3 cellular contexts compared by ENCODE assay signal in genomic region chr6:16285467-16286150, GRCh38.
TF ChIP-seq lines count a peak whose summit lies in the region.

No MANE protein-coding gene starts in this region.

TF ChIP-seq in SK-N-SH treated with all-trans-retinoic acid at 6 μM for 48 hours, 23 proteins besides CTCF, POLR2A, EP300 and RAD21 (continues in another document):
- no peak for TF ChIP-seq POU6F1 (CRISPR knock-in tag; IDR thresholded peaks at IDR 0.05; ENCODE audit: borderline replicate concordance, low read depth)
- no peak for TF ChIP-seq ZFP30 (CRISPR knock-in tag; IDR thresholded peaks at IDR 0.05)
- no peak for TF ChIP-seq BACH2 (CRISPR knock-in tag; IDR thresholded peaks at IDR 0.05; ENCODE audit: borderline replicate concordance)
- TF ChIP-seq CREB5 (CRISPR knock-in tag; IDR thresholded peaks at IDR 0.05; ENCODE audit: low read depth) = no peak
- TF ChIP-seq PPARA (CRISPR knock-in tag; IDR thresholded peaks at IDR 0.05; ENCODE audit: borderline replicate concordance) = no peak
- no peak for TF ChIP-seq ESRRG (CRISPR knock-in tag; IDR thresholded peaks at IDR 0.05)
- no peak for TF ChIP-seq PATZ1 (CRISPR knock-in tag; IDR thresholded peaks at IDR 0.05; ENCODE audit: borderline replicate concordance)
- TF ChIP-seq ZNF8 (CRISPR knock-in tag; IDR thresholded peaks at IDR 0.05) = no peak
- TF ChIP-seq CSDC2 (CRISPR knock-in tag; IDR thresholded peaks at IDR 0.05) = no peak
- no peak for TF ChIP-seq ISL1 (CRISPR knock-in tag; IDR thresholded peaks at IDR 0.05)

TF ChIP-seq in SK-N-SH, 30 proteins besides CTCF, POLR2A, EP300 and RAD21:
- TF ChIP-seq FOXM1 (IDR thresholded peaks at IDR 0.05; ENCODE audit: low read depth) (no peak), JUND (IDR thresholded peaks at IDR 0.05) (no peak), PBX3 (IDR thresholded peaks at IDR 0.05) (no peak), NFIC (IDR thresholded peaks at IDR 0.05; ENCODE audit: borderline replicate concordance) (no peak), GABPA (IDR thresholded peaks at IDR 0.05; ENCODE audit: low read depth) (no peak), CHD2 (IDR thresholded peaks at IDR 0.05; ENCODE audit: low read length, partially characterized antibody) (no peak)

TF ChIP-seq in HepG2, 621 proteins besides CTCF, POLR2A, EP300 and RAD21:
- TF ChIP-seq DNMT1 (CRISPR knock-in tag; IDR thresholded peaks at IDR 0.05) (no peak), ZNF329 (CRISPR knock-in tag; IDR thresholded peaks at IDR 0.05; ENCODE audit: low read depth) (no peak), ZSCAN21 (CRISPR knock-in tag; IDR thresholded peaks at IDR 0.05; ENCODE audit: borderline replicate concordance) (0 out of 2 replicates have a peak, but pooled peaks have one; percentile 17), RFXANK (CRISPR knock-in tag; IDR thresholded peaks at IDR 0.05) (no peak), ZNF280B (CRISPR knock-in tag; IDR thresholded peaks at IDR 0.05; ENCODE audit: borderline replicate concordance) (peak; percentile 51; the same call in 1 of the 2 replicates), HES4 (CRISPR knock-in tag; IDR thresholded peaks at IDR 0.05; ENCODE audit: borderline replicate concordance) (0 out of 2 replicates have a peak, but pooled peaks have one; percentile 26), ZNF451 (CRISPR knock-in tag; IDR thresholded peaks at IDR 0.05) (0 out of 2 replicates have a peak, but pooled peaks have one; percentile 37), SUZ12 (IDR thresholded peaks at IDR 0.05; ENCODE audit: low read depth, low read length) (no peak), ZMYM3 (CRISPR knock-in tag; IDR thresholded peaks at IDR 0.05) (no peak), ZBTB39 (CRISPR knock-in tag; IDR thresholded peaks at IDR 0.05) (0 out of 2 replicates have a peak, but pooled peaks have one; percentile 37), LCORL (IDR thresholded peaks at IDR 0.05) (no peak), LCORL (CRISPR knock-in tag; IDR thresholded peaks at IDR 0.05) (0 out of 2 replicates have a peak, but pooled peaks have one; percentile 33), TBX2 (CRISPR knock-in tag; IDR thresholded peaks at IDR 0.05; ENCODE audit: borderline replicate concordance) (no peak), ELF4 (CRISPR knock-in tag; IDR thresholded peaks at IDR 0.05; ENCODE audit: borderline replicate concordance) (no peak), THAP7 (CRISPR knock-in tag; IDR thresholded peaks at IDR 0.05) (no peak), ZNF576 (CRISPR knock-in tag; IDR thresholded peaks at IDR 0.05) (no peak), CREM (IDR thresholded peaks at IDR 0.05) (no peak), CREM (CRISPR knock-in tag; IDR thresholded peaks at IDR 0.05) (no peak), NFYC (CRISPR knock-in tag; IDR thresholded peaks at IDR 0.05) (no peak), STAG1 (CRISPR knock-in tag; IDR thresholded peaks at IDR 0.05) (peak; percentile 7; the same call in 1 of the 2 replicates)
TF ChIP-seq in HepG2: peak in this region for 7.
